ENCODE assay signal across 25 cellular contexts in the genomic region with DNA sequence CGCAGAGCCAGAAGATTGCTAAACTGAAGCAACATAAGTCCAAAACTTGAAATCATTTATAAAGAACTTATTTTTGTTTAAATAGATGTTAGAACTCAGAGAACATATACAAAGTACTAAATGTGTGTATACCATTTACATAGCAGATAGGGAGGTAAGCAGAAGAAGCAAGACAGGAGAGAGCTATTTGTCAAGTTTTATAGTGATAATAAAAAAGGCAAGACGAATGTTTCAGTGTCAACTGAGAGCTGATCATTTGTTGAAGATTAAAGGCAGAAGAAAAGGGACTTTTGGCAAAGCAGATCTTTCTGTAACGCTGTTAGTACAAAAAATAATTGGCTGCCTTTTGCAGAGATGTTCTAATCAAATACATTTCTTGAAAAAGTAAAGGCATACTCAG. TPM values are rescaled to one million over a fixed set of nuclear protein-coding genes. Genes with fewer than 3 reads are reported as not detected.
"Had no signal": no experiment of that assay in that cellular context is flagged by ENCODE, and none has a peak within 500 bp of the region (broad histone marks: within the 10 kb centered on the region; RNA-seq: fewer than 3 reads in every experiment).

No MANE protein-coding gene starts in this region.

- H3K27ac ChIP-seq: RWPE1, SJCRH30 had no signal

- H3K9me3 ChIP-seq: SJCRH30 had no signal

- H3K4me3 ChIP-seq: SJCRH30 had no signal

- DNase-seq: Karpas-422, KG1, MM.1S, MV-4-11, NCI-H1048, NCI-H1105, NCI-H1417, NCI-H1436 treated with DMSO at 0.1 percent for 48 hours, NCI-H1694, NCI-H187 treated with DMSO at 0.1 percent for 48 hours, NCI-H2029 treated with DMSO at 0.1 percent for 48 hours, NCI-H2171 treated with DMSO at 0.1 percent for 48 hours, NCI-H345, NCI-H446 treated with DMSO at 0.1 percent for 48 hours, NCI-H510A treated with DMSO at 0.1 percent for 48 hours, NCI-H526, NCI-H748 treated with DMSO at 0.1 percent for 48 hours, SHP77 treated with DMSO at 0.1 percent for 48 hours, SJCRH30 had no signal

- ATAC-seq: HepG2, Panc1, Right ventricle myocardium inferior, SK-N-SH treated with all-trans-retinoic acid at 6 μM for 48 hours had no signal

- H3K27me3 ChIP-seq: SJCRH30 had no signal

- H3K36me3 ChIP-seq: SJCRH30 had no signal

RNA-seq across cellular contexts. Expression of a gene that starts 12.3 kb away (rescaled TPM):
- total RNA-seq: HT1080, SJCRH30 had no signal
